In genomic region chr13:113043931-113044330, GRCh38 we compare ENCODE assay signal across 16 cellular contexts.
DNase-seq lines count a peak whose midpoint lies in the region; ATAC-seq and TF ChIP-seq lines count a peak whose summit lies in the region.
"Had no signal": no experiment of that assay in that cellular context is flagged by ENCODE, and none has a peak within 500 bp of the region (broad histone marks: within the 10 kb centered on the region; RNA-seq: fewer than 3 reads in every experiment).

No MANE protein-coding gene starts in this region.

- H3K14ac ChIP-seq in IMR-90 (replicated peaks; ENCODE audit: low read depth, low read length): no peak overlapping the region

- no peak overlapping the region for H3K18ac ChIP-seq in IMR-90 (ENCODE audit: low read depth, low read length)

- no peaks in the 10 kb centered on the region for H3K9me1 ChIP-seq in IMR-90 (ENCODE audit: insufficient read depth, low read length)

- no peak overlapping the region for H2AK5ac ChIP-seq in IMR-90 (ENCODE audit: low read depth, low read length)

- H2AFZ ChIP-seq in IMR-90 (replicated peaks; ENCODE audit: low read length, poor library complexity): no peak overlapping the region

- H3K9ac ChIP-seq in IMR-90 (ENCODE audit: low read depth, low read length): no peak overlapping the region
- H3K9ac ChIP-seq: KMS-11, SK-N-SH had no signal

- dilution Hi-C loops in IMR-90 (cut with HindIII; ENCODE audit: low sequenced_read_pairs, unreplicated experiment): no loop called here

- H2BK15ac ChIP-seq in IMR-90 (ENCODE audit: low read depth, low read length): no peak overlapping the region

- H3K9me3 ChIP-seq in IMR-90 (ENCODE audit: control insufficient read depth, insufficient read depth, low read length): no peaks in the 10 kb centered on the region
- no peaks in the 10 kb centered on the region for H3K9me3 ChIP-seq in thoracic aorta
- H3K9me3 ChIP-seq: SK-N-SH had no signal

- H3K79me1 ChIP-seq in IMR-90 (ENCODE audit: low read depth in 1 of 2, low read length in 2 of 2): no peaks in the 10 kb centered on the region

- H4K20me1 ChIP-seq in IMR-90 (ENCODE audit: insufficient read depth, low read length): no peaks in the 10 kb centered on the region

- CTCF ChIA-PET in IMR-90 (lab: Yijun Ruan, JAX): no interaction called here

- H3K27ac ChIP-seq in IMR-90 (ENCODE audit: insufficient read depth, low read length) (no peak overlapping the region), angular gyrus (ENCODE audit: low read depth, low read length) (peak overlapping the region; percentile 86), layer of hippocampus (ENCODE audit: low read depth, low read length) (peak overlapping the region; percentile 64), thoracic aorta (no peak overlapping the region)
- H3K27ac ChIP-seq: C4-2B, KMS-11 had no signal

- no peak for TF ChIP-seq RAD21 in IMR-90 (IDR thresholded peaks at IDR 0.05; ENCODE audit: low read length)

- no peak overlapping the region for H2BK20ac ChIP-seq in IMR-90 (ENCODE audit: low read depth, low read length)

- POLR2A ChIA-PET in IMR-90 (lab: Charles Lee; ENCODE audit: unreplicated experiment): no interaction called here

- H3K4me1 ChIP-seq in IMR-90 (ENCODE audit: control insufficient read depth, insufficient read depth, low read length) (no peaks in the 10 kb centered on the region), thoracic aorta (ENCODE audit: control insufficient read depth in 1 of 2, low read depth in 2 of 2) (peaks cover 0 to 50% of the 10 kb centered on the region in 2 donors)

- no peak overlapping the region for H3K23ac ChIP-seq in IMR-90 (ENCODE audit: low read depth, low read length)

- WGBS in IMR-90 (ENCODE audit: extremely low coverage in 2 of 2, insufficient read length in 1 of 2), 2 experiments: 57% methylated on average over 5 of the region's 14 CpGs; no CpG with 5 or more reads in 1 of the 2 experiments

- BruUV-seq in IMR-90 (replicated peaks; lab: Mats Ljungman, UMichigan): no TSS peak

- no peak overlapping the region for H4K8ac ChIP-seq in IMR-90 (ENCODE audit: low read depth in 2 of 2, low read length in 2 of 2)

- H3K36me3 ChIP-seq in IMR-90 (ENCODE audit: control insufficient read depth, insufficient read depth, low read length) (no peaks in the 10 kb centered on the region), thoracic aorta (no peaks in the 10 kb centered on the region)

- H3K56ac ChIP-seq in IMR-90 (ENCODE audit: extremely low read depth, insufficient read depth, low read length): no peak overlapping the region

- H3K27me3 ChIP-seq in IMR-90 (ENCODE audit: control insufficient read depth, insufficient read depth, low read length) (peaks cover 58% of the 10 kb centered on the region), layer of hippocampus (ENCODE audit: control insufficient read depth, insufficient read depth, low read length) (no peaks in the 10 kb centered on the region), thoracic aorta (replicated peaks; ENCODE audit: insufficient read depth) (no peaks in the 10 kb centered on the region)

- no peak for TF ChIP-seq CTCF in IMR-90 (conservative IDR thresholded peaks at IDR 0.05; ENCODE audit: low read depth, low read length)
- TF ChIP-seq CTCF in thoracic aorta (IDR thresholded peaks at IDR 0.05): no peak

- no peak overlapping the region for H2BK5ac ChIP-seq in IMR-90 (ENCODE audit: low read depth, low read length, poor library complexity, severe bottlenecking)

- no peak overlapping the region for H3K4ac ChIP-seq in IMR-90 (ENCODE audit: low read depth, low read length)

- in situ Hi-C loops in IMR-90 (cut with MboI; ENCODE audit: low sequenced_read_pairs): no loop called here

- intact Hi-C loops in IMR-90 (cut with micrococcal nuclease) (no loop called here), left colon (cut with DNase I, micrococcal nuclease) (no loop called here)

- no peak overlapping the region for H4K5ac ChIP-seq in IMR-90 (ENCODE audit: low read depth, low read length)

- H3K4me3 ChIP-seq in IMR-90 (ENCODE audit: insufficient read depth, low read depth, low read length): no peak overlapping the region
- H3K4me3 ChIP-seq in thoracic aorta: peak overlapping the region; percentile 61

- H4K91ac ChIP-seq in IMR-90 (ENCODE audit: insufficient read depth, low read depth, low read length): no peak overlapping the region

- DNase-seq in IMR-90 (no peak), thoracic aorta (ENCODE audit: low spot score) (no peak), left colon (no peak), NOMO-1 treated with DMSO at 0.1 percent for 48 hours (lab: John Stamatoyannopoulos, UW; ENCODE audit: unreplicated experiment) (no peak), D341Med (ENCODE audit: low spot score) (no peak)
- DNase-seq: DMS79, NCI-H1417, NCI-H187, NCI-H2107, NCI-H510A treated with DMSO at 0.1 percent for 48 hours, SK-N-SH had no signal

- H3K4me2 ChIP-seq in IMR-90 (ENCODE audit: low read depth, low read length): no peak overlapping the region
- H3K4me2 ChIP-seq: KMS-11, SK-N-SH had no signal

- no peak for TF ChIP-seq POLR2A in IMR-90 (IDR thresholded peaks at IDR 0.05; ENCODE audit: low read depth, low read length)

- no peak overlapping the region for H2BK120ac ChIP-seq in IMR-90 (ENCODE audit: low read depth, low read length)

- H2AK9ac ChIP-seq in IMR-90 (replicated peaks; ENCODE audit: low read depth, low read length, poor library complexity): peak overlapping the region; percentile 10

- ATAC-seq in IMR-90 (ENCODE audit: low read depth): no peak
- no peak for ATAC-seq in thoracic aorta (ENCODE audit: insufficient number of reproducible peaks, low FRiP score, low read depth)
- ATAC-seq in left colon: no peak
- no peak for ATAC-seq in GM21717 (IDR thresholded peaks at IDR 0.05; ENCODE audit: unreplicated experiment)

TF ChIP-seq in IMR-90, 13 proteins besides CTCF, POLR2A, EP300 and RAD21:
- no peak for TF ChIP-seq ELK1 (IDR thresholded peaks at IDR 0.05; ENCODE audit: borderline replicate concordance, low read depth, low read length)
- TF ChIP-seq NFE2L2 (IDR thresholded peaks at IDR 0.05; ENCODE audit: low read depth, low read length): no peak
- no peak for TF ChIP-seq RCOR1 (IDR thresholded peaks at IDR 0.05; ENCODE audit: insufficient replicate concordance, low read length)
- no peak for TF ChIP-seq CHD1 (IDR thresholded peaks at IDR 0.05; ENCODE audit: low read depth, low read length)
- TF ChIP-seq USF2 (IDR thresholded peaks at IDR 0.05; ENCODE audit: low read depth, low read length): no peak
- TF ChIP-seq BHLHE40 (IDR thresholded peaks at IDR 0.05; ENCODE audit: low read depth, low read length): no peak
- TF ChIP-seq MAFK (IDR thresholded peaks at IDR 0.05; ENCODE audit: low read depth, low read length): no peak
- no peak for TF ChIP-seq MXI1 (IDR thresholded peaks at IDR 0.05; ENCODE audit: borderline replicate concordance, low read depth, low read length)
- TF ChIP-seq MAZ (IDR thresholded peaks at IDR 0.05; ENCODE audit: borderline replicate concordance, low read depth, low read length): no peak
- TF ChIP-seq SMC3 (IDR thresholded peaks at IDR 0.05; ENCODE audit: low read depth, low read length): no peak
- no peak for TF ChIP-seq RFX5 (IDR thresholded peaks at IDR 0.05; ENCODE audit: low read depth, low read length)
- no peak for TF ChIP-seq CEBPB (IDR thresholded peaks at IDR 0.05; ENCODE audit: low read depth, low read length)
- TF ChIP-seq FOS (IDR thresholded peaks at IDR 0.05; ENCODE audit: low read depth, low read length): no peak

Comparison
In these comparisons a context has a peak if more than half of its experiments do, and no peak if none do; other contexts are left out.
1. H3K27ac ChIP-seq: peak in angular gyrus (single experiment) and layer of hippocampus (single experiment); none in IMR-90 (single experiment) and thoracic aorta (0 of 2).